Comparison of ENCODE assay signal across 2 cellular contexts in genomic region chr3:184361532-184361931, GRCh38.
TF ChIP-seq lines count a peak whose summit lies in the region.

Gene CLCN2, minus strand, starts transcription at chr3:184361605. Its CDS starts 126 bp downstream, at chr3:184361479.
Gene POLR2H, plus strand, starts transcription at chr3:184361710. Its CDS starts 1,783 bp downstream, at chr3:184363493.

TF ChIP-seq in GM12891, 5 proteins besides CTCF, POLR2A, EP300 and RAD21:
- TF ChIP-seq TAF1 (IDR thresholded peaks at IDR 0.05; ENCODE audit: low read depth, low read length) (no peak), PAX5 (IDR thresholded peaks at IDR 0.05; ENCODE audit: insufficient read depth, low read length, severe bottlenecking) (no peak), POU2F2 (IDR thresholded peaks at IDR 0.05; ENCODE audit: low read depth, low read length) (no peak), SPI1 (IDR thresholded peaks at IDR 0.05; ENCODE audit: low read depth, low read length) (no peak)

TF ChIP-seq in H1, 55 proteins besides CTCF, POLR2A, EP300 and RAD21:
- TF ChIP-seq JUND (IDR thresholded peaks at IDR 0.05; ENCODE audit: low read length) (no peak), CHD1 (IDR thresholded peaks at IDR 0.05; ENCODE audit: low read depth, low read length) (no peak), KDM5A (IDR thresholded peaks at IDR 0.05; ENCODE audit: low read length) (no peak), CEBPB (IDR thresholded peaks at IDR 0.05; ENCODE audit: low read depth, low read length) (no peak), SRF (IDR thresholded peaks at IDR 0.05; ENCODE audit: low read depth, low read length) (no peak), RFX5 (IDR thresholded peaks at IDR 0.05; ENCODE audit: borderline replicate concordance, low read depth, low read length) (no peak), NRF1 (IDR thresholded peaks at IDR 0.05; ENCODE audit: low read depth, low read length) (no peak), SIN3A (conservative IDR thresholded peaks at IDR 0.05 in 1 of 2, IDR thresholded peaks at IDR 0.05 in 1 of 2; ENCODE audit: low read depth in 1 of 2, low read length in 2 of 2) (no peak; a peak in 1 of 4 replicates), TBP (IDR thresholded peaks at IDR 0.05; ENCODE audit: low read depth, low read length) (no peak), E2F6 (IDR thresholded peaks at IDR 0.05) (peak; percentile 13; the same call in 1 of the 2 replicates), TAF7 (optimal IDR thresholded peaks at IDR 0.05; ENCODE audit: borderline replicate concordance, low read depth, low read length) (no peak), CTBP2 (IDR thresholded peaks at IDR 0.05; ENCODE audit: borderline replicate concordance, insufficient read depth, insufficient read length, low read length) (no peak), POU5F1 (IDR thresholded peaks at IDR 0.05; ENCODE audit: low read depth, low read length) (no peak), ATF2 (IDR thresholded peaks at IDR 0.05; ENCODE audit: low read length) (no peak), USF2 (IDR thresholded peaks at IDR 0.05; ENCODE audit: low read length) (no peak), SUZ12 (IDR thresholded peaks at IDR 0.05; ENCODE audit: low read length) (no peak), YY1 (IDR thresholded peaks at IDR 0.05; ENCODE audit: low read depth, low read length) (no peak), JUN (IDR thresholded peaks at IDR 0.05; ENCODE audit: low read depth, low read length) (no peak), SP1 (IDR thresholded peaks at IDR 0.05; ENCODE audit: low read depth, low read length) (no peak), PHF8 (conservative IDR thresholded peaks at IDR 0.05; ENCODE audit: low read depth, low read length) (peak; percentile 56), BRCA1 (IDR thresholded peaks at IDR 0.05; ENCODE audit: low read depth, low read length) (no peak), EGR1 (IDR thresholded peaks at IDR 0.05; ENCODE audit: borderline replicate concordance, low read depth, low read length) (0 out of 2 replicates have a peak, but pooled peaks have one; percentile 4), KDM4A (IDR thresholded peaks at IDR 0.05; ENCODE audit: low read depth, low read length, severe bottlenecking) (peak; percentile 57), RXRA (IDR thresholded peaks at IDR 0.05; ENCODE audit: insufficient read depth, low read depth, low read length) (no peak), RNF2 (IDR thresholded peaks at IDR 0.05; ENCODE audit: borderline replicate concordance, low read depth, low read length, missing control alignments, poor library complexity, severe bottlenecking) (no peak), ASH2L (IDR thresholded peaks at IDR 0.05; ENCODE audit: low read length) (no peak), NANOG (IDR thresholded peaks at IDR 0.05; ENCODE audit: insufficient read depth, low read depth, low read length, poor library complexity, severe bottlenecking) (no peak), TAF1 (IDR thresholded peaks at IDR 0.05; ENCODE audit: low read depth, low read length) (0 out of 2 replicates have a peak, but pooled peaks have one; percentile 18)
